Comparison of ENCODE assay signal across 15 cellular contexts in genomic region chr15:100224206-100225185, GRCh38.
DNase-seq lines count a peak whose midpoint lies in the region; ATAC-seq and TF ChIP-seq lines count a peak whose summit lies in the region.
"Had no signal": no experiment of that assay in that cellular context is flagged by ENCODE, and none has a peak within 500 bp of the region (broad histone marks: within the 10 kb centered on the region; RNA-seq: fewer than 3 reads in every experiment).

No MANE protein-coding gene starts in this region.

- no peaks in the 10 kb centered on the region for H3K27me3 Mint-ChIP-seq in GM23338 (ENCODE audit: insufficient read depth, low read depth, poor library complexity)
- no peaks in the 10 kb centered on the region for H3K27me3 Mint-ChIP-seq in T-cell
- H3K27me3 Mint-ChIP-seq in neural crest cell (ENCODE audit: low read depth), result no peaks in the 10 kb centered on the region

- TF ChIP-seq CTCF in GM23338 (conservative IDR thresholded peaks at IDR 0.05; ENCODE audit: low read depth in 2 of 2), result no peak
- TF ChIP-seq CTCF in neural crest cell (conservative IDR thresholded peaks at IDR 0.05), result no peak

- H3K9me2 ChIP-seq in GM23338 (ENCODE audit: insufficient read depth), result peaks cover 2% of the 10 kb centered on the region; the same call in 1 of the 2 replicates

- no peaks in the 10 kb centered on the region for H3K79me2 ChIP-seq in GM23338 (replicated peaks; ENCODE audit: insufficient read depth)

- no peaks in the 10 kb centered on the region for H3K36me3 ChIP-seq in GM23338 (ENCODE audit: insufficient read depth)

- H3K4me3 ChIP-seq in GM23338, result no peak overlapping the region

- H3K4me2 ChIP-seq in GM23338, result no peak overlapping the region

- no peak overlapping the region for H3K27ac ChIP-seq in GM23338 (ENCODE audit: low read depth)

- H4K20me1 ChIP-seq in GM23338 (replicated peaks; ENCODE audit: insufficient read depth), result no peaks in the 10 kb centered on the region

- H3K36me3 Mint-ChIP-seq in GM23338 (ENCODE audit: low read depth), result no peaks in the 10 kb centered on the region; the same call in 2 of the 3 replicates
- H3K36me3 Mint-ChIP-seq in T-cell, result no peaks in the 10 kb centered on the region
- peaks cover 3% of the 10 kb centered on the region for H3K36me3 Mint-ChIP-seq in neural crest cell (ENCODE audit: low read depth)
- H3K36me3 Mint-ChIP-seq: naive B cell had no signal

- H3K4me3 Mint-ChIP-seq in GM23338 (no peak overlapping the region), T-cell (peak overlapping the region in 2 of 3 donors; percentile 4 to 10), neural crest cell (peak overlapping the region; percentile 64)
- H3K4me3 Mint-ChIP-seq: activated T-helper 1 cell treated with anti-CD3 and anti-CD28 coated beads, Interleukin-12 subunit alpha, Interleukin-12 subunit beta, Interleukin-2, Interleukin-4 antibody, amounts not matched to agents 30 ng/mL and 10 ng/mL and 1 ng/mL, durations not matched to agents 14 hours and 24 hours and 36 hours; naive B cell had no signal

- H3K27me3 ChIP-seq in GM23338 (ENCODE audit: insufficient read depth), result no peaks in the 10 kb centered on the region

- H3K27ac Mint-ChIP-seq in GM23338 (no peak overlapping the region), T-cell (peak overlapping the region; percentile 17 to 82), neural crest cell (ENCODE audit: unreplicated experiment) (peak overlapping the region; percentile 97)
- H3K27ac Mint-ChIP-seq: activated T-helper 1 cell treated with anti-CD3 and anti-CD28 coated beads, Interleukin-12 subunit alpha, Interleukin-12 subunit beta, Interleukin-2, Interleukin-4 antibody, amounts not matched to agents 30 ng/mL and 10 ng/mL and 1 ng/mL, durations not matched to agents 14 hours and 24 hours and 36 hours; naive B cell had no signal

- POLR2A ChIA-PET in T-cell (lab: Charles Lee), result no interaction called here

- H2AFZ ChIP-seq in GM23338, result no peak overlapping the region

- ATAC-seq in GM23338 (peak; percentile 96), T-cell (replicated peaks in 1 of 4) (peak; percentile 49 to 75 (median 68))
- ATAC-seq: SK-N-SH treated with all-trans-retinoic acid at 6 μM for 48 hours had no signal

- CTCF ChIA-PET in T-cell (lab: Charles Lee), result no interaction called here

- H3K4me1 ChIP-seq in GM23338 (ENCODE audit: insufficient read depth), result no peaks in the 10 kb centered on the region

- no peaks in the 10 kb centered on the region for H3F3A ChIP-seq in GM23338 (replicated peaks; ENCODE audit: low read depth)

- peaks cover 6% of the 10 kb centered on the region; the same call in 2 of the 3 replicates for H3K4me1 Mint-ChIP-seq in GM23338
- H3K4me1 Mint-ChIP-seq in T-cell, result peaks cover 18 to 21% (median 19%) of the 10 kb centered on the region in 3 donors
- H3K4me1 Mint-ChIP-seq in neural crest cell, result peaks cover 35% of the 10 kb centered on the region
- H3K4me1 Mint-ChIP-seq: naive B cell had no signal

- peak; percentile 33 for DNase-seq in GM23338 (ENCODE audit: low spot score)
- DNase-seq in T-cell, result peak in 2 of 34 experiments; percentile 33 to 51
- peak; percentile 77 for DNase-seq in epidermal melanocyte (ENCODE audit: insufficient read length, low spot score)
- DNase-seq in neural crest cell (ENCODE audit: low read depth, low spot score), result peak; percentile 43
- no peak for DNase-seq in stimulated activated CD4-positive, alpha-beta T cell treated with anti-CD3 and anti-CD28 coated beads, Interleukin-12 subunit alpha, Interleukin-12 subunit beta, amount 100 ng/mL, for 4 hours
- DNase-seq in activated naive CD4-positive, alpha-beta T cell treated with Interleukin-2 at 50 U/mL for 16 hours, result no peak
- no peak for DNase-seq in GOT3 (lab: John Stamatoyannopoulos, UW)
- DNase-seq in HUDEP-2 (lab: John Stamatoyannopoulos, UW; ENCODE audit: unreplicated experiment in 76 of 76), result no peak
- DNase-seq: activated CD4-positive, alpha-beta T cell treated with anti-CD3 and anti-CD28 coated beads, Interleukin-2, amount 50 U/mL, for 48 hours; AML-193; naive B cell; NCI-H187; NCI-H510A had no signal

- H3K9me3 Mint-ChIP-seq in GM23338, result no peaks in the 10 kb centered on the region; the same call in 2 of the 3 replicates
- no peaks in the 10 kb centered on the region for H3K9me3 Mint-ChIP-seq in T-cell
- H3K9me3 Mint-ChIP-seq in neural crest cell, result peaks cover 3% of the 10 kb centered on the region
- H3K9me3 Mint-ChIP-seq: activated T-helper 1 cell treated with anti-CD3 and anti-CD28 coated beads, Interleukin-12 subunit alpha, Interleukin-12 subunit beta, Interleukin-2, Interleukin-4 antibody, amounts not matched to agents 30 ng/mL and 10 ng/mL and 1 ng/mL, durations not matched to agents 14 hours and 24 hours and 36 hours had no signal

TF ChIP-seq in GM23338, 12 proteins besides CTCF, POLR2A, EP300 and RAD21:
- TF ChIP-seq EZH2phosphoT487 (IDR thresholded peaks at IDR 0.05; ENCODE audit: unreplicated experiment) (no peak), STAT1 (IDR thresholded peaks at IDR 0.05; ENCODE audit: unreplicated experiment) (no peak), CREB1 (CRISPR knock-in tag; IDR thresholded peaks at IDR 0.05; ENCODE audit: low read depth) (no peak), ZNF331 (CRISPR knock-in tag; IDR thresholded peaks at IDR 0.05; ENCODE audit: low read depth) (no peak), ZNF114 (CRISPR knock-in tag; IDR thresholded peaks at IDR 0.05) (no peak), POLR2AphosphoS5 (IDR thresholded peaks at IDR 0.05; ENCODE audit: low read depth) (no peak), NANOG (IDR thresholded peaks at IDR 0.05; ENCODE audit: borderline replicate concordance) (no peak), EZH2 (IDR thresholded peaks at IDR 0.05; ENCODE audit: low read depth, unreplicated experiment) (no peak), JUNB (IDR thresholded peaks at IDR 0.05; ENCODE audit: unreplicated experiment) (no peak), REST (IDR thresholded peaks at IDR 0.05; ENCODE audit: unreplicated experiment) (no peak)
- TF ChIP-seq, protein P1, sequence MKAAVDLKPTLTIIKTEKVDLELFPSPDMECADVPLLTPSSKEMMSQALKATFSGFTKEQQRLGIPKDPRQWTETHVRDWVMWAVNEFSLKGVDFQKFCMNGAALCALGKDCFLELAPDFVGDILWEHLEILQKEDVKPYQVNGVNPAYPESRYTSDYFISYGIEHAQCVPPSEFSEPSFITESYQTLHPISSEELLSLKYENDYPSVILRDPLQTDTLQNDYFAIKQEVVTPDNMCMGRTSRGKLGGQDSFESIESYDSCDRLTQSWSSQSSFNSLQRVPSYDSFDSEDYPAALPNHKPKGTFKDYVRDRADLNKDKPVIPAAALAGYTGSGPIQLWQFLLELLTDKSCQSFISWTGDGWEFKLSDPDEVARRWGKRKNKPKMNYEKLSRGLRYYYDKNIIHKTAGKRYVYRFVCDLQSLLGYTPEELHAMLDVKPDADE (IDR thresholded peaks at IDR 0.05), result no peak

Comparison
In these comparisons a context has a peak if more than half of its experiments do, and no peak if none do; other contexts are left out.
1. DNase-seq: peak in GM23338 (single experiment), epidermal melanocyte (single experiment) and neural crest cell (single experiment); none in stimulated activated CD4-positive, alpha-beta T cell treated with anti-CD3 and anti-CD28 coated beads, Interleukin-12 subunit alpha, Interleukin-12 subunit beta, amount 100 ng/mL, for 4 hours (single experiment), activated naive CD4-positive, alpha-beta T cell treated with Interleukin-2 at 50 U/mL for 16 hours (single experiment), GOT3 (single experiment) and HUDEP-2 (0 of 76).